Comparison of ENCODE assay signal across 8 cellular contexts in the genomic region with DNA sequence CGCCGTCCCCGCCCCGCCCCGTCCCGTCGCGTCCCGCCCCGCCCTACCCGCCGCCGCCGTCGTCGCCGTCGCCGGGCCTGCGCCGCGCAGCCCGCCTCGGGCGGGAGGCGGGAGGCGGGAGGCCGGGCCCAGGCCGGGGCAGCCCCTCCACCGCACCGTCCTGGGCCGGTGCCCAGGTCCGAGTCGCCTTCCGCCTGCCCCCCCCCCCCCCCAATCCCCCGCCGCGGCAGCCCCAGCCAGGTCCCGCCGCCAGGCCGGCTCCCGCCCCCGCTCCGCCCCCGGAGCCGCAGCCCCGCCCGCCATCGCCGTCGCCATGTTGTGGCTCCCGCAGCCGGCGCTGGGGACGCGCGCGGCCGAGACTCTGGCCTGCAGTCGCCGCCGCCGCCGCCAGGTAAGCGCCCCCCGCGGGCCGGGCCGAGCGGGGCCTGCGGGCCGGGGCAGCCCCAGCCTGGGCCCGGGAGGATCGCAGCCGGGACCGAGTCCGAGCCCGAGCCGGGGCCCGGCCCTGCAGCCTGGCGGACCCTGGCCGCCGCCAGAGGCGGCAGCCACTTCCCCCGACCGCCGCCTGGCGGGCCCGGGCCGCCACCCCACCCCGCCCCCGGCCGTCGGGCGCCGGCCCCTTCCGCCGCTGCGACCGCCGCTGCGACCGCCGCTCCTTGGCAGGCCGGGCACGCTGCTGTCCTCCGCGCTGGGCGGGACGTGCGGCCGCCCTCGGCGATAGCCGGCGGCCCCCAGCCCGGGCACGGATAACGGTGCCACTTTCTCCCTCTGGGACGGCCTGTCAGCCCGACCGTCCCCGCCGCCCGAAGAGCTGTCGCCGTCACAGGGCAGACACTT. TPM values are rescaled to one million over a fixed set of nuclear protein-coding genes. Genes with fewer than 3 reads are reported as not detected.
DNase-seq lines count a peak whose midpoint lies in the region; ATAC-seq and TF ChIP-seq lines count a peak whose summit lies in the region.

A gene with protein sequence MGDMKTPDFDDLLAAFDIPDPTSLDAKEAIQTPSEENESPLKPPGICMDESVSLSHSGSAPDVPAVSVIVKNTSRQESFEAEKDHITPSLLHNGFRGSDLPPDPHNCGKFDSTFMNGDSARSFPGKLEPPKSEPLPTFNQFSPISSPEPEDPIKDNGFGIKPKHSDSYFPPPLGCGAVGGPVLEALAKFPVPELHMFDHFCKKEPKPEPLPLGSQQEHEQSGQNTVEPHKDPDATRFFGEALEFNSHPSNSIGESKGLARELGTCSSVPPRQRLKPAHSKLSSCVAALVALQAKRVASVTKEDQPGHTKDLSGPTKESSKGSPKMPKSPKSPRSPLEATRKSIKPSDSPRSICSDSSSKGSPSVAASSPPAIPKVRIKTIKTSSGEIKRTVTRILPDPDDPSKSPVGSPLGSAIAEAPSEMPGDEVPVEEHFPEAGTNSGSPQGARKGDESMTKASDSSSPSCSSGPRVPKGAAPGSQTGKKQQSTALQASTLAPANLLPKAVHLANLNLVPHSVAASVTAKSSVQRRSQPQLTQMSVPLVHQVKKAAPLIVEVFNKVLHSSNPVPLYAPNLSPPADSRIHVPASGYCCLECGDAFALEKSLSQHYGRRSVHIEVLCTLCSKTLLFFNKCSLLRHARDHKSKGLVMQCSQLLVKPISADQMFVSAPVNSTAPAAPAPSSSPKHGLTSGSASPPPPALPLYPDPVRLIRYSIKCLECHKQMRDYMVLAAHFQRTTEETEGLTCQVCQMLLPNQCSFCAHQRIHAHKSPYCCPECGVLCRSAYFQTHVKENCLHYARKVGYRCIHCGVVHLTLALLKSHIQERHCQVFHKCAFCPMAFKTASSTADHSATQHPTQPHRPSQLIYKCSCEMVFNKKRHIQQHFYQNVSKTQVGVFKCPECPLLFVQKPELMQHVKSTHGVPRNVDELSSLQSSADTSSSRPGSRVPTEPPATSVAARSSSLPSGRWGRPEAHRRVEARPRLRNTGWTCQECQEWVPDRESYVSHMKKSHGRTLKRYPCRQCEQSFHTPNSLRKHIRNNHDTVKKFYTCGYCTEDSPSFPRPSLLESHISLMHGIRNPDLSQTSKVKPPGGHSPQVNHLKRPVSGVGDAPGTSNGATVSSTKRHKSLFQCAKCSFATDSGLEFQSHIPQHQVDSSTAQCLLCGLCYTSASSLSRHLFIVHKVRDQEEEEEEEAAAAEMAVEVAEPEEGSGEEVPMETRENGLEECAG (N-terminal part only) (plus strand): TSS at position 319 of the 837 bp plus-strand sequence. CDS start 34,084 bp downstream, outside the sequence.

- peaks cover 28% of the 10 kb centered on the region for H3K36me3 Mint-ChIP-seq in activated CD8-positive, alpha-beta memory T cell treated with anti-CD3 and anti-CD28 coated beads, Interleukin-2, amount 10 ng/mL, durations not matched to agents 7 days and 5 days
- H3K36me3 Mint-ChIP-seq in mesothelial cell of epicardium = peaks cover 3% of the 10 kb centered on the region

- TF ChIP-seq CTCF in mesothelial cell of epicardium (IDR thresholded peaks at IDR 0.05; ENCODE audit: unreplicated experiment) = no peak

- peak; percentile 89 for DNase-seq in AG08395 (ENCODE audit: low spot score)
- peak; percentile 61 for DNase-seq in NOMO-1 treated with dmso at 0.1 percent for 144 hours (lab: John Stamatoyannopoulos, UW; ENCODE audit: unreplicated experiment)
- DNase-seq in activated CD8-positive, alpha-beta memory T cell treated with anti-CD3 and anti-CD28 coated beads, Interleukin-2, amount 10 ng/mL, durations not matched to agents 7 days and 5 days = peak; percentile 83
- peak; percentile 70 to 77 for DNase-seq in mesothelial cell of epicardium (ENCODE audit: low spot score in 2 of 2, unreplicated experiment in 2 of 2)
- peak; percentile 68 to 71 for DNase-seq in stimulated activated CD8-positive, alpha-beta memory T cell treated with anti-CD3 and anti-CD28 coated beads, Interleukin-2, amount 100 ng/mL, for 1 hour (ENCODE audit: low read depth in 2 of 2)

- H3K27ac Mint-ChIP-seq in activated CD8-positive, alpha-beta memory T cell treated with anti-CD3 and anti-CD28 coated beads, Interleukin-2, amount 10 ng/mL, durations not matched to agents 7 days and 5 days = peak within 1 kb of the TSS; percentile 93
- H3K27ac Mint-ChIP-seq in mesothelial cell of epicardium = peak within 1 kb of the TSS; percentile 98

- no peaks in the 10 kb centered on the region for H3K9me3 Mint-ChIP-seq in activated CD8-positive, alpha-beta memory T cell treated with anti-CD3 and anti-CD28 coated beads, Interleukin-2, amount 10 ng/mL, durations not matched to agents 7 days and 5 days (ENCODE audit: low read depth)
- H3K9me3 Mint-ChIP-seq in mesothelial cell of epicardium = no peaks in the 10 kb centered on the region

- in situ Hi-C loops in endometrial microvascular endothelial cells (cut with HindIII; ENCODE audit: inconsistent ontology term, low pct_unique_long_range_greater_than_20kb, low sequenced_read_pairs) = no loop called here

- CTCF ChIA-PET in activated CD8-positive, alpha-beta memory T cell treated with anti-CD3 and anti-CD28 coated beads, Interleukin-2, amount 10 ng/mL, durations not matched to agents 7 days and 5 days (lab: Charles Lee) = interaction anchor here (1.0 to 7.0 kb wide), 13 partner anchors 11 to 178 kb away, joined by 3 to 41 read pairs (median 4); partner anchors contain the start of genes NMB, SEC11A, WDR73 and ZSCAN2

- H3K27me3 Mint-ChIP-seq in activated CD8-positive, alpha-beta memory T cell treated with anti-CD3 and anti-CD28 coated beads, Interleukin-2, amount 10 ng/mL, durations not matched to agents 7 days and 5 days = no peaks in the 10 kb centered on the region
- no peaks in the 10 kb centered on the region for H3K27me3 Mint-ChIP-seq in mesothelial cell of epicardium (ENCODE audit: low read depth)

- peak within 1 kb of the TSS; percentile 93 for H3K4me3 Mint-ChIP-seq in activated CD8-positive, alpha-beta memory T cell treated with anti-CD3 and anti-CD28 coated beads, Interleukin-2, amount 10 ng/mL, durations not matched to agents 7 days and 5 days
- peak within 1 kb of the TSS; percentile 94 for H3K4me3 Mint-ChIP-seq in mesothelial cell of epicardium

- ATAC-seq in GM18873 (IDR thresholded peaks at IDR 0.05; ENCODE audit: low FRiP score, unreplicated experiment) (peak; percentile 26), HG03108 (IDR thresholded peaks at IDR 0.05; ENCODE audit: unreplicated experiment) (peak; percentile 55)
- ATAC-seq in activated CD8-positive, alpha-beta memory T cell treated with anti-CD3 and anti-CD28 coated beads, Interleukin-2, amount 10 ng/mL, durations not matched to agents 7 days and 5 days = peak; percentile 69

- H3K4me1 Mint-ChIP-seq in activated CD8-positive, alpha-beta memory T cell treated with anti-CD3 and anti-CD28 coated beads, Interleukin-2, amount 10 ng/mL, durations not matched to agents 7 days and 5 days = peaks cover 55% of the 10 kb centered on the region
- H3K4me1 Mint-ChIP-seq in mesothelial cell of epicardium = peaks cover 48% of the 10 kb centered on the region

RNA-seq across cellular contexts. Expression of the gene that starts here (rescaled TPM):
- total RNA-seq in activated CD8-positive, alpha-beta memory T cell treated with anti-CD3 and anti-CD28 coated beads, Interleukin-2, amount 10 ng/mL, durations not matched to agents 7 days and 5 days = 10 to 100 TPM; 32.9 to 39.7 TPM
- 13.6 TPM for total RNA-seq in endometrial microvascular endothelial cells (ENCODE audit: inconsistent ontology term)
- 31.8 to 32.8 TPM (median 31.9 TPM) in 3 replicates for total RNA-seq in mesothelial cell of epicardium

Comparison
In these comparisons a context has a peak if more than half of its experiments do, and no peak if none do; other contexts are left out.
1. Peak in every context shown above with its lines: DNase-seq and ATAC-seq.